Comparison of ENCODE assay signal across 7 cellular contexts in genomic region chr20:33915726-33916331, GRCh38.
DNase-seq lines count a peak whose midpoint lies in the region; ATAC-seq and TF ChIP-seq lines count a peak whose summit lies in the region.

No MANE protein-coding gene starts in this region.

- H3K36me3 Mint-ChIP-seq in activated naive CD4-positive, alpha-beta T cell treated with anti-CD3 and anti-CD28 coated beads, Interleukin-2, amount 50 U/mL, for 24 hours, result no peaks in the 10 kb centered on the region

- no CpG with 5 or more reads among the region's 6 CpGs for WGBS in iPS DF 6.9 (ENCODE audit: insufficient coverage, insufficient read length)

- no peak overlapping the region for H3K27ac ChIP-seq in iPS DF 6.9 (ENCODE audit: low read length)

- peak; percentile 52 for ATAC-seq in SK-N-SH treated with all-trans-retinoic acid at 6 μM for 48 hours
- no peak for ATAC-seq in HG02588 (IDR thresholded peaks at IDR 0.05; ENCODE audit: unreplicated experiment)

- no peaks in the 10 kb centered on the region for H3K27me3 ChIP-seq in iPS DF 6.9 (ENCODE audit: control insufficient read depth, insufficient read depth, low read length)

- H3K27ac Mint-ChIP-seq in activated naive CD4-positive, alpha-beta T cell treated with anti-CD3 and anti-CD28 coated beads, Interleukin-2, amount 50 U/mL, for 24 hours, result peak overlapping the region; percentile 35

- H3K36me3 ChIP-seq in iPS DF 6.9 (ENCODE audit: control insufficient read depth, insufficient read depth, low read length), result no peaks in the 10 kb centered on the region

- TF ChIP-seq CTCF in GM20000 (IDR thresholded peaks at IDR 0.05; ENCODE audit: extremely low read depth, missing control alignments), result peak; percentile 53

- H3K4me3 ChIP-seq in iPS DF 6.9 (ENCODE audit: low read length), result no peak overlapping the region

- no peaks in the 10 kb centered on the region for H3K9me3 ChIP-seq in iPS DF 6.9 (ENCODE audit: control insufficient read depth, insufficient read depth, low read length)

- DNase-seq in GM20000 (ENCODE audit: low spot score) (peak; percentile 58), iPS DF 6.9 (ENCODE audit: low read depth, low spot score) (peak; percentile 27), ecto neural progenitor cell (ENCODE audit: low spot score) (no peak)
- peak; percentile 34 to 41 (median 37) for DNase-seq in stimulated activated CD4-positive, alpha-beta T cell treated with anti-CD3 and anti-CD28 coated beads, TNF-alpha, amount 100 ng/mL, for 48 hours (ENCODE audit: low read depth in 3 of 3)

- H3K27me3 Mint-ChIP-seq in activated naive CD4-positive, alpha-beta T cell treated with anti-CD3 and anti-CD28 coated beads, Interleukin-2, amount 50 U/mL, for 24 hours, result no peaks in the 10 kb centered on the region

- H3K4me3 Mint-ChIP-seq in activated naive CD4-positive, alpha-beta T cell treated with anti-CD3 and anti-CD28 coated beads, Interleukin-2, amount 50 U/mL, for 24 hours, result no peak overlapping the region

- no peaks in the 10 kb centered on the region for H3K9me3 Mint-ChIP-seq in activated naive CD4-positive, alpha-beta T cell treated with anti-CD3 and anti-CD28 coated beads, Interleukin-2, amount 50 U/mL, for 24 hours

- H3K4me1 Mint-ChIP-seq in activated naive CD4-positive, alpha-beta T cell treated with anti-CD3 and anti-CD28 coated beads, Interleukin-2, amount 50 U/mL, for 24 hours, result peaks cover 16% of the 10 kb centered on the region

- H3K4me1 ChIP-seq in iPS DF 6.9 (ENCODE audit: control insufficient read depth, insufficient read depth, low read length), result no peaks in the 10 kb centered on the region

TF ChIP-seq in SK-N-SH treated with all-trans-retinoic acid at 6 μM for 48 hours, 23 proteins besides CTCF, POLR2A, EP300 and RAD21:
- TF ChIP-seq CSDC2 (CRISPR knock-in tag; IDR thresholded peaks at IDR 0.05) (no peak), ZC3H10 (CRISPR knock-in tag; IDR thresholded peaks at IDR 0.05) (no peak), CREB5 (CRISPR knock-in tag; IDR thresholded peaks at IDR 0.05; ENCODE audit: low read depth) (no peak), SNAI2 (CRISPR knock-in tag; IDR thresholded peaks at IDR 0.05) (no peak), TCF4 (CRISPR knock-in tag; IDR thresholded peaks at IDR 0.05; ENCODE audit: borderline replicate concordance) (no peak), ARNTL (CRISPR knock-in tag; IDR thresholded peaks at IDR 0.05; ENCODE audit: borderline replicate concordance, low read depth) (no peak), ESRRG (CRISPR knock-in tag; IDR thresholded peaks at IDR 0.05) (no peak), ISL1 (CRISPR knock-in tag; IDR thresholded peaks at IDR 0.05) (no peak), PPARA (CRISPR knock-in tag; IDR thresholded peaks at IDR 0.05; ENCODE audit: borderline replicate concordance) (no peak), PATZ1 (CRISPR knock-in tag; IDR thresholded peaks at IDR 0.05; ENCODE audit: borderline replicate concordance) (no peak), POU6F1 (CRISPR knock-in tag; IDR thresholded peaks at IDR 0.05; ENCODE audit: borderline replicate concordance, low read depth) (no peak), ZFP30 (CRISPR knock-in tag; IDR thresholded peaks at IDR 0.05) (no peak), ZNF70 (CRISPR knock-in tag; IDR thresholded peaks at IDR 0.05) (no peak), BACH2 (CRISPR knock-in tag; IDR thresholded peaks at IDR 0.05; ENCODE audit: borderline replicate concordance) (no peak), ZFP3 (CRISPR knock-in tag; IDR thresholded peaks at IDR 0.05) (no peak)
TF ChIP-seq in SK-N-SH treated with all-trans-retinoic acid at 6 μM for 48 hours: peak in this region for 0.
